Comparison of ENCODE assay signal across 1 cellular context in the genomic region with DNA sequence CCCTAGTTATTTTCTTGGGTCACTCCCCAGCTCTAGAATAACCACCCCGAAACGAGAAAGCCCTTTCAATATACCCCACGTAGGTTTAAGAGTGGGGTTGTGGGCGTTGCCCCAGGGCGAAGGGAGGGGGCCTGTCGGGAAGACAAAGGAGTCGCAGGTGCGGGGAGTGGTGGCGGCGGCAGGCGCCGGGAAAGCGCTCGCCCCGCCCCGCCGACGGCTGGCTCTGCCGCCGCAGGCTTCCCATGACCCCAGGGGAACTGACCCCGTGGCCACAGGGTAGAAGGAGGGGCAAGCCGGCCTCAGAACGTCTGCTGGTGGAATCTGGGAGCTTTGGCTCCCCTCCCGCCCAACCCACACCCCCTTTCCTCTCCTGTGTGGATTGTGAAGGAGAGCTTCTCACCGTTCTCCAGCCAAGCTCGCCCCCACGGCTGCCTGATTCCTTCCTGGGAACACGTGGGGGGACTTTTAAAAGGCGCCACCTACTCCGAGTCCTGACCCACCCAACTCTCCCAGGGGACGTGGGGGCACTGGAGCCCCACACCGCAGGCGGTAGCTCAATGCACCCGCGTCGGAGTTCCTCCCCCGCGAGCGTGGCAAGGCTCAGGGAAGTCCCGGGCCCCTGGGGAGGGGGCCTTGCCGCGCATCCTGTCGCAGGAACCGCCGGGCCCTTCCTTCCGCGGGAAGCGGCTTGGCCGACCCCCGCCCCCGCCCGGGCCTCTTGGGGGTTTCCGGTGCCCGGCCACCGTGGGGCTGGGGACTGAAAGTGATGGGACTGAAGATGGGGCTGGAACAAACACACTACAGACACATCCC.
TF ChIP-seq lines count a peak whose summit lies in the region.

No MANE protein-coding gene starts in this region.

TF ChIP-seq in endothelial cell of umbilical vein, 7 proteins besides CTCF, POLR2A, EP300 and RAD21:
- TF ChIP-seq GATA2 (IDR thresholded peaks at IDR 0.05; ENCODE audit: insufficient read depth, insufficient read length, low read depth, low read length) (no peak), FOS (IDR thresholded peaks at IDR 0.05; ENCODE audit: borderline replicate concordance, insufficient read depth, low read length) (peak; percentile 22), POLR2AphosphoS5 (IDR thresholded peaks at IDR 0.05; ENCODE audit: insufficient read depth, low read depth, low read length) (peak; percentile 78)
TF ChIP-seq in endothelial cell of umbilical vein: peak in this region for 2.
